In the genomic region with DNA sequence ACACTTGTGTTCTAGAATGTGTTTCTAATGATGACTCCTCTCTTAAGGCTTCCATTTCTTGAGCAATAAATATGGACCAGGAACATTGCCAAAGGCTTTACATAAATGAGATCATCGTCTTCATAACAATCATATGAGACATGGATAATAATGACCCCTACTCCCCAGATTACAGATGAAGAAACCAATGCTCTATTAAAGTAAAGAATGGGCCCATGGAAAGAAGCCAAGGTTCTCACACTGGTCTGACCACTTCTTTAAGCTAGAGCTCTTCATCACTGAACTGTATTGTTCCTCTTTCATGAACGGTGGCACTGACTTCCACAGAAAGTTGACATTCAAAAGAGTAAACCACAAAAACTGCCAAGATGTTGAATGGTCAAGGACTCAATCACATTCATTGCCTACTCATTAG, we compare ENCODE assay signal across 10 cellular contexts.
DNase-seq lines count a peak whose midpoint lies in the region; ATAC-seq and TF ChIP-seq lines count a peak whose summit lies in the region.
"Had no signal": no experiment of that assay in that cellular context is flagged by ENCODE, and none has a peak within 500 bp of the region (broad histone marks: within the 10 kb centered on the region; RNA-seq: fewer than 3 reads in every experiment).

No MANE protein-coding gene starts in this region.

- H3K36me3 Mint-ChIP-seq in memory B cell: no peaks in the 10 kb centered on the region
- H3K36me3 Mint-ChIP-seq: activated naive CD4-positive, alpha-beta T cell treated with anti-CD3 and anti-CD28 coated beads, Interleukin-2, amount 50 U/mL, for 72 hours had no signal

- H3K4me3 ChIP-seq in GM12865 (ENCODE audit: low read depth, low read length): no peak overlapping the region

- H3K4me1 Mint-ChIP-seq in memory B cell: peaks cover 28% of the 10 kb centered on the region

- peak; percentile 55 for ATAC-seq in HG02678 (IDR thresholded peaks at IDR 0.05; ENCODE audit: unreplicated experiment)
- ATAC-seq in memory B cell (ENCODE audit: low read depth): peak; percentile 35
- no peak for ATAC-seq in activated CD4-positive, CD25-positive, alpha-beta regulatory T cell treated with anti-CD3 and anti-CD28 coated beads, Interleukin-2, amount 50 U/mL, for 24 hours
- ATAC-seq: activated naive CD4-positive, alpha-beta T cell treated with anti-CD3 and anti-CD28 coated beads, Interleukin-2, amount 50 U/mL, for 72 hours; left lobe of liver had no signal

- peak overlapping the region; percentile 9 for H3K27ac Mint-ChIP-seq in memory B cell
- H3K27ac Mint-ChIP-seq: activated naive CD4-positive, alpha-beta T cell treated with anti-CD3 and anti-CD28 coated beads, Interleukin-2, amount 50 U/mL, for 72 hours had no signal

- peak; percentile 35 for DNase-seq in GM12865 (ENCODE audit: low read depth)
- DNase-seq in RKO (ENCODE audit: low spot score): peak; percentile 41
- no peak for DNase-seq in memory B cell (ENCODE audit: low spot score in 2 of 2)
- DNase-seq in GM10266 (ENCODE audit: extremely low spot score): no peak
- no peak for DNase-seq in GM13977 (ENCODE audit: low spot score)
- no peak for DNase-seq in ureter (ENCODE audit: low spot score)

- no peaks in the 10 kb centered on the region for H3K9me3 Mint-ChIP-seq in memory B cell
- H3K9me3 Mint-ChIP-seq: activated naive CD4-positive, alpha-beta T cell treated with anti-CD3 and anti-CD28 coated beads, Interleukin-2, amount 50 U/mL, for 72 hours had no signal

- no peak overlapping the region for H3K4me3 Mint-ChIP-seq in memory B cell

- H3K27me3 Mint-ChIP-seq in memory B cell: no peaks in the 10 kb centered on the region

- in situ Hi-C loops in GM13977 (cut with MboI; ENCODE audit: low pct_unique_long_range_greater_than_20kb, low sequenced_read_pairs, unreplicated experiment): no loop called here

- no peak for TF ChIP-seq CTCF in GM12865 (IDR thresholded peaks at IDR 0.05; ENCODE audit: insufficient read depth, low read depth, low read length, missing control alignments)
- no peak for TF ChIP-seq CTCF in GM10266 (IDR thresholded peaks at IDR 0.05; ENCODE audit: control insufficient read depth, insufficient read depth, low read depth, missing control alignments)
- TF ChIP-seq CTCF in GM13977 (IDR thresholded peaks at IDR 0.05; ENCODE audit: extremely low read depth, insufficient read depth, missing control alignments): no peak

Comparison
In these comparisons a context has a peak if more than half of its experiments do, and no peak if none do; other contexts are left out.
1. DNase-seq: peak in GM12865 (single experiment) and RKO (single experiment); none in memory B cell (0 of 2), GM10266 (single experiment), GM13977 (single experiment) and ureter (single experiment).
2. ATAC-seq: peak in HG02678 (single experiment) and memory B cell (single experiment); none in activated CD4-positive, CD25-positive, alpha-beta regulatory T cell treated with anti-CD3 and anti-CD28 coated beads, Interleukin-2, amount 50 U/mL, for 24 hours (0 of 2).